8 cellular contexts compared by ENCODE assay signal in genomic region chr10:93073539-93074136, GRCh38. TPM values are rescaled to one million over a fixed set of nuclear protein-coding genes. Genes with fewer than 3 reads are reported as not detected.
DNase-seq lines count a peak whose midpoint lies in the region; ATAC-seq, FAIRE-seq and TF ChIP-seq lines count a peak whose summit lies in the region.

A gene with protein sequence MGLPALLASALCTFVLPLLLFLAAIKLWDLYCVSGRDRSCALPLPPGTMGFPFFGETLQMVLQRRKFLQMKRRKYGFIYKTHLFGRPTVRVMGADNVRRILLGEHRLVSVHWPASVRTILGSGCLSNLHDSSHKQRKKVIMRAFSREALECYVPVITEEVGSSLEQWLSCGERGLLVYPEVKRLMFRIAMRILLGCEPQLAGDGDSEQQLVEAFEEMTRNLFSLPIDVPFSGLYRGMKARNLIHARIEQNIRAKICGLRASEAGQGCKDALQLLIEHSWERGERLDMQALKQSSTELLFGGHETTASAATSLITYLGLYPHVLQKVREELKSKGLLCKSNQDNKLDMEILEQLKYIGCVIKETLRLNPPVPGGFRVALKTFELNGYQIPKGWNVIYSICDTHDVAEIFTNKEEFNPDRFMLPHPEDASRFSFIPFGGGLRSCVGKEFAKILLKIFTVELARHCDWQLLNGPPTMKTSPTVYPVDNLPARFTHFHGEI (plus strand): TSS chr10:93073893. CDS start chr10:93073935, 42 bp downstream.

- no TSS peak for BruUV-seq in Panc1 (replicated peaks; lab: Mats Ljungman, UMichigan)

- peaks cover 13% of the 10 kb centered on the region for H3K4me1 ChIP-seq in Panc1 (ENCODE audit: control insufficient read depth, insufficient read depth, low read length)
- H3K4me1 ChIP-seq in esophagus muscularis mucosa, result peaks cover 35 to 49% (median 46%) of the 10 kb centered on the region in 4 donors
- H3K4me1 ChIP-seq in psoas muscle, result peaks cover 15% of the 10 kb centered on the region
- peaks cover 0 to 2% of the 10 kb centered on the region in 2 donors for H3K4me1 ChIP-seq in small intestine (ENCODE audit: control insufficient read depth in 2 of 2, insufficient read depth in 1 of 2, low read depth in 1 of 2, low read length in 1 of 2)

- no peak for TF ChIP-seq EP300 in esophagus muscularis mucosa (IDR thresholded peaks at IDR 0.05)

- POLR2A ChIA-PET in Panc1 (lab: Charles Lee), result interaction anchor here (0.7 kb wide), 1 partner anchor 10 kb away, joined by 4 read pairs; no protein-coding TSS in a partner anchor

- CTCF ChIA-PET in Panc1 (lab: Charles Lee), result no interaction called here

- H3K27ac ChIP-seq in Panc1 (ENCODE audit: low read length), result no peak within 1 kb of the TSS
- H3K27ac ChIP-seq in esophagus muscularis mucosa (replicated peaks in 1 of 4), result no peak within 1 kb of the TSS
- no peak within 1 kb of the TSS for H3K27ac ChIP-seq in psoas muscle
- H3K27ac ChIP-seq in small intestine (ENCODE audit: low read depth in 1 of 2, low read length in 1 of 2), result no peak within 1 kb of the TSS

- FAIRE-seq in small intestine (lab: Jason Lieb, UNC), result no peak

- H3K4me3 ChIP-seq in Panc1 (ENCODE audit: low read depth in 2 of 2, low read length in 2 of 2), result peak within 1 kb of the TSS; percentile 42 to 62
- peak within 1 kb of the TSS; percentile 40 to 52 (median 46) for H3K4me3 ChIP-seq in esophagus muscularis mucosa
- H3K4me3 ChIP-seq in psoas muscle, result peak within 1 kb of the TSS; percentile 60
- H3K4me3 ChIP-seq in small intestine (ENCODE audit: low read depth in 1 of 2, low read length in 2 of 2), result peak within 1 kb of the TSS in 1 of 2 donors; percentile 12

- H3K36me3 ChIP-seq in Panc1 (ENCODE audit: control insufficient read depth, insufficient read depth, low read length) (no peaks in the 10 kb centered on the region), esophagus muscularis mucosa (no peaks in the 10 kb centered on the region), psoas muscle (ENCODE audit: insufficient read depth in 1 of 2, low read depth in 1 of 2) (no peaks in the 10 kb centered on the region), small intestine (ENCODE audit: control insufficient read depth in 2 of 2, insufficient read depth in 2 of 2, low read length in 2 of 2) (no peaks in the 10 kb centered on the region)

- DNase-seq in GM20000 (ENCODE audit: low spot score) (peak; percentile 42), Panc1 (ENCODE audit: low read depth, low spot score) (no peak), esophagus muscularis mucosa (ENCODE audit: extremely low spot score) (peak; percentile 55), psoas muscle (peak in 1 of 2 donors; percentile 45), small intestine (no peak), GM10266 (ENCODE audit: extremely low spot score) (no peak), NCI-H2107 treated with DMSO at 0.1 percent for 48 hours (lab: John Stamatoyannopoulos, UW; ENCODE audit: unreplicated experiment) (no peak), H4 (ENCODE audit: low spot score) (no peak)

- H3K9me3 ChIP-seq in Panc1 (ENCODE audit: control insufficient read depth, insufficient read depth, low read depth, low read length), result no peaks in the 10 kb centered on the region
- H3K9me3 ChIP-seq in esophagus muscularis mucosa, result no peaks in the 10 kb centered on the region
- H3K9me3 ChIP-seq in psoas muscle, result no peaks in the 10 kb centered on the region
- H3K9me3 ChIP-seq in small intestine (ENCODE audit: control insufficient read depth, low read depth), result no peaks in the 10 kb centered on the region

- WGBS in esophagus muscularis mucosa, result 1% methylated on average over 50 of the region's 51 CpGs
- 1 to 3% (median 1%) methylated on average over 22 to 51 of the region's 51 CpGs for WGBS in psoas muscle, 3 donors
- 0 to 1% (median 1%) methylated on average over 46 to 51 of the region's 51 CpGs for WGBS in small intestine, 3 donors

- intact Hi-C loops in Panc1 (cut with micrococcal nuclease; ENCODE audit: unreplicated experiment) (loop anchor here (10.0 kb wide), 1 partner anchor 189 kb away; no protein-coding TSS in a partner anchor), esophagus muscularis mucosa (cut with DNase I) (no loop called here), psoas muscle (cut with DNase I) (no loop called here)

- peak; percentile 13; the same call in 1 of the 2 replicates for ATAC-seq in Panc1
- peak in 1 of 4 donors; percentile 60 for ATAC-seq in psoas muscle

- in situ Hi-C loops in Panc1 (cut with HindIII; ENCODE audit: low pct_unique_long_range_greater_than_20kb, low sequenced_read_pairs), result no loop called here

- TF ChIP-seq POLR2A in esophagus muscularis mucosa (IDR thresholded peaks at IDR 0.05; ENCODE audit: low read depth), result no peak

- H3K27me3 ChIP-seq in Panc1 (ENCODE audit: control insufficient read depth, insufficient read depth, low read length) (peaks cover 26% of the 10 kb centered on the region), esophagus muscularis mucosa (peaks cover 10 to 87% (median 39%) of the 10 kb centered on the region in 4 donors), psoas muscle (ENCODE audit: insufficient read depth in 3 of 3, low read length in 2 of 3) (peaks cover 0 to 88% (median 21%) of the 10 kb centered on the region in 3 donors), small intestine (ENCODE audit: control insufficient read depth in 2 of 2, insufficient read depth in 2 of 2, low read length in 2 of 2) (peaks cover 21 to 48% of the 10 kb centered on the region in 2 donors)

- TF ChIP-seq CTCF in GM20000 (IDR thresholded peaks at IDR 0.05; ENCODE audit: extremely low read depth, missing control alignments), result no peak
- no peak for TF ChIP-seq CTCF in Panc1 (IDR thresholded peaks at IDR 0.05)
- no peak for TF ChIP-seq CTCF in esophagus muscularis mucosa (IDR thresholded peaks at IDR 0.05)
- no peak for TF ChIP-seq CTCF in psoas muscle (IDR thresholded peaks at IDR 0.05)
- TF ChIP-seq CTCF in GM10266 (IDR thresholded peaks at IDR 0.05; ENCODE audit: control insufficient read depth, insufficient read depth, low read depth, missing control alignments), result no peak

RNA-seq across cellular contexts. Expression of the gene that starts here (rescaled TPM):
- total RNA-seq in Panc1 (2021; ENCODE audit: unreplicated experiment) (1.5 TPM), esophagus muscularis mucosa (not detected), psoas muscle (not detected)
- polyA plus RNA-seq in Panc1 (2012; ENCODE audit: insufficient read length), result 2.7 TPM
- polyA plus RNA-seq in psoas muscle (under 1 TPM in 1 of 3 donors, not detected in 2; 0.04 TPM), small intestine (under 1 TPM in 1 of 3 donors, not detected in 2; 0.03 TPM)
- not detected in 2 replicates for total RNA-seq in H4 (2014; rRNA removed; shearing (Covaris generic))

Comparison
In these comparisons a context has a peak if more than half of its experiments do, and no peak if none do; other contexts are left out.
1. Peak in DNase-seq and H3K4me3 ChIP-seq in esophagus muscularis mucosa; RNA of the gene not detected or under 1 TPM.